ENCODE assay signal across 29 cellular contexts in genomic region chr1:233584376-233584775, GRCh38.
"Had no signal": no experiment of that assay in that cellular context is flagged by ENCODE, and none has a peak within 500 bp of the region (broad histone marks: within the 10 kb centered on the region; RNA-seq: fewer than 3 reads in every experiment).

No MANE protein-coding gene starts in this region.

- H3K36me3 ChIP-seq: colonic mucosa, esophagus muscularis mucosa, esophagus squamous epithelium, gastrocnemius medialis, gastroesophageal sphincter, heart left ventricle, heart right ventricle had no signal

- H3K4me3 ChIP-seq: colonic mucosa, coronary artery, dorsolateral prefrontal cortex, esophagus muscularis mucosa, esophagus squamous epithelium, gastrocnemius medialis, gastroesophageal sphincter, heart left ventricle, heart right ventricle had no signal

- H3K27ac ChIP-seq: colonic mucosa, coronary artery, dorsolateral prefrontal cortex, epithelial cell of prostate, esophagus muscularis mucosa, esophagus squamous epithelium, foreskin keratinocyte, gastrocnemius medialis, gastroesophageal sphincter, heart left ventricle, heart right ventricle had no signal

- H3K9me3 ChIP-seq: colonic mucosa, esophagus squamous epithelium, gastrocnemius medialis had no signal

- H3K27me3 ChIP-seq: colonic mucosa, dorsolateral prefrontal cortex, esophagus muscularis mucosa, esophagus squamous epithelium, gastrocnemius medialis, gastroesophageal sphincter, heart left ventricle had no signal

- DNase-seq: colonic mucosa; cortex of kidney; dermis blood vessel endothelial cell; dorsolateral prefrontal cortex; effector CD4-positive, alpha-beta T cell; effector CD8-positive, alpha-beta T cell; effector memory CD4-positive, alpha-beta T cell; effector memory CD8-positive, alpha-beta T cell; endodermal cell; erythroblast; esophagus squamous epithelium; foreskin fibroblast; foreskin keratinocyte; foreskin melanocyte; gastrocnemius medialis; glutamatergic neuron; head of caudate nucleus; heart left ventricle; heart right ventricle had no signal

- H3K4me3 Mint-ChIP-seq: dendritic cell treated with granulocyte-macrophage colony-stimulating factor and Interleukin-4, amounts not matched to agents 40 ng/mL and 50 ng/mL, for 4 days; effector memory CD8-positive, alpha-beta T cell; endodermal cell had no signal

- FAIRE-seq: colon, endometrium, endothelial cell of umbilical vein, frontal cortex had no signal

- H3K4me1 ChIP-seq: colonic mucosa, foreskin keratinocyte, gastrocnemius medialis, gastroesophageal sphincter, heart left ventricle, heart right ventricle had no signal

- H3K27ac Mint-ChIP-seq: dendritic cell treated with granulocyte-macrophage colony-stimulating factor and Interleukin-4, amounts not matched to agents 40 ng/mL and 50 ng/mL, for 4 days; effector memory CD8-positive, alpha-beta T cell; endodermal cell had no signal

- ATAC-seq: effector memory CD8-positive, alpha-beta T cell; esophagus mucosa; foreskin keratinocyte; gastrocnemius medialis; gastroesophageal sphincter; heart left ventricle; heart right ventricle had no signal
